Comparison of ENCODE assay signal across 2 cellular contexts in the genomic region with DNA sequence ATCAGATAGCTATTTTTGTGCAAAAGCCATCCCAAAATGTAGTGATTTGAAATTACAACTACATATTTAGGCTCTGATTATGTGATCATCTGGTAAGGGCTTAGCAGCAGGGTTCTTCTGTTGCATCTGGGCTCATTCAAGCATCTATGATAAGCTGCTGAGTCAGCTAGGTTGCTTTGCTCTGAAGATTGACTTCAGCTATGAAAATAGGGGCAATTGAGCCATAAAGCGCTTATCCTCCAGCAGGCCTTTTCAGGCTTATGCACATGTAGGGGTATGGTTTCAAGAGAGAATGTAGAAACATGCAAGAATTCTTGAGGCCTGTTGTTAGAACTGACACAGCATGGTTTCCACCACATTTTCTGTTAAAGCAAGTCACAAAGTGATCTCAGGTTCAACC.
TF ChIP-seq lines count a peak whose summit lies in the region.

No MANE protein-coding gene starts in this region.

TF ChIP-seq in HEK293, 187 proteins besides CTCF, POLR2A, EP300 and RAD21 (continued from another document):
- TF ChIP-seq SETDB1 (IDR thresholded peaks at IDR 0.05; ENCODE audit: insufficient read length, low read length) (peak; percentile 47), ZNF501 (tag by site-specific recombination; IDR thresholded peaks at IDR 0.05) (no peak)
- TF ChIP-seq, protein P1, sequence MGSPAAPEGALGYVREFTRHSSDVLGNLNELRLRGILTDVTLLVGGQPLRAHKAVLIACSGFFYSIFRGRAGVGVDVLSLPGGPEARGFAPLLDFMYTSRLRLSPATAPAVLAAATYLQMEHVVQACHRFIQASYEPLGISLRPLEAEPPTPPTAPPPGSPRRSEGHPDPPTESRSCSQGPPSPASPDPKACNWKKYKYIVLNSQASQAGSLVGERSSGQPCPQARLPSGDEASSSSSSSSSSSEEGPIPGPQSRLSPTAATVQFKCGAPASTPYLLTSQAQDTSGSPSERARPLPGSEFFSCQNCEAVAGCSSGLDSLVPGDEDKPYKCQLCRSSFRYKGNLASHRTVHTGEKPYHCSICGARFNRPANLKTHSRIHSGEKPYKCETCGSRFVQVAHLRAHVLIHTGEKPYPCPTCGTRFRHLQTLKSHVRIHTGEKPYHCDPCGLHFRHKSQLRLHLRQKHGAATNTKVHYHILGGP (tag by site-specific recombination; IDR thresholded peaks at IDR 0.05): no peak

TF ChIP-seq in WTC11, 78 proteins besides CTCF, POLR2A, EP300 and RAD21 (continued from another document):
- TF ChIP-seq, protein P2, sequence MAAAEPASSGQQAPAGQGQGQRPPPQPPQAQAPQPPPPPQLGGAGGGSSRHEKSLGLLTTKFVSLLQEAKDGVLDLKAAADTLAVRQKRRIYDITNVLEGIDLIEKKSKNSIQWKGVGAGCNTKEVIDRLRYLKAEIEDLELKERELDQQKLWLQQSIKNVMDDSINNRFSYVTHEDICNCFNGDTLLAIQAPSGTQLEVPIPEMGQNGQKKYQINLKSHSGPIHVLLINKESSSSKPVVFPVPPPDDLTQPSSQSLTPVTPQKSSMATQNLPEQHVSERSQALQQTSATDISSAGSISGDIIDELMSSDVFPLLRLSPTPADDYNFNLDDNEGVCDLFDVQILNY (CRISPR knock-in tag; IDR thresholded peaks at IDR 0.05): no peak
- TF ChIP-seq, protein P3, sequence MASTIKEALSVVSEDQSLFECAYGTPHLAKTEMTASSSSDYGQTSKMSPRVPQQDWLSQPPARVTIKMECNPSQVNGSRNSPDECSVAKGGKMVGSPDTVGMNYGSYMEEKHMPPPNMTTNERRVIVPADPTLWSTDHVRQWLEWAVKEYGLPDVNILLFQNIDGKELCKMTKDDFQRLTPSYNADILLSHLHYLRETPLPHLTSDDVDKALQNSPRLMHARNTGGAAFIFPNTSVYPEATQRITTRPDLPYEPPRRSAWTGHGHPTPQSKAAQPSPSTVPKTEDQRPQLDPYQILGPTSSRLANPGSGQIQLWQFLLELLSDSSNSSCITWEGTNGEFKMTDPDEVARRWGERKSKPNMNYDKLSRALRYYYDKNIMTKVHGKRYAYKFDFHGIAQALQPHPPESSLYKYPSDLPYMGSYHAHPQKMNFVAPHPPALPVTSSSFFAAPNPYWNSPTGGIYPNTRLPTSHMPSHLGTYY (CRISPR knock-in tag; IDR thresholded peaks at IDR 0.05): no peak
- TF ChIP-seq CBFB (CRISPR knock-in tag; IDR thresholded peaks at IDR 0.05; ENCODE audit: low read depth) (no peak), NR3C1 (CRISPR knock-in tag; conservative IDR thresholded peaks at IDR 0.05; ENCODE audit: low read depth) (no peak), KAT7 (CRISPR knock-in tag; IDR thresholded peaks at IDR 0.05; ENCODE audit: borderline replicate concordance) (no peak), ETV6 (CRISPR knock-in tag; IDR thresholded peaks at IDR 0.05) (no peak)
